In the genomic region with DNA sequence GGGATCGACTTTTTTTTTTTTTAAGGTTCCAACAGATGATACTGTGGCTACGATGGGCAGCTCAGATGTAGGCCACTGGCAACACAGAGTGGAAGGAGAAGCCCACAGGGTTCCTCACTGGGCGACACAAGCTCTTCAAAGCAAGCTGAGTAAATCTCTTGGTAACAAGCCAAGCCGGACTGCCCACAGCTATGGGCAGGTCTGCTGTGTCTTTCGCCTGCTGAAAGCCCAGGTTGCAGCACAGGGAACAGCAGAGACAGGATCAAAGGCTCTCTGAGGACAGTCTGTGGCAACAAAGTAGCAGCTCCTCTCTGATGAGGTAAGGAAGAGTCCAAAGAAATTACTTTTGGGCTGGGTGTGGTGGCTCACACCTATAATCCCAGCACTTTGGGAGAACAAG, we compare ENCODE assay signal across 20 cellular contexts.
DNase-seq lines count a peak whose midpoint lies in the region; ATAC-seq, FAIRE-seq and TF ChIP-seq lines count a peak whose summit lies in the region.
"Had no signal": no experiment of that assay in that cellular context is flagged by ENCODE, and none has a peak within 500 bp of the region (broad histone marks: within the 10 kb centered on the region; RNA-seq: fewer than 3 reads in every experiment).

No MANE protein-coding gene starts in this region.

- no peak overlapping the region for H3K27ac Mint-ChIP-seq in activated naive CD8-positive, alpha-beta T cell treated with anti-CD3 and anti-CD28 coated beads, Interleukin-2, amount 10 ng/mL, durations not matched to agents 7 days and 5 days
- no peak overlapping the region for H3K27ac Mint-ChIP-seq in activated naive CD8-positive, alpha-beta T cell treated with anti-CD3 and anti-CD28 coated beads for 36 hours
- no peak overlapping the region for H3K27ac Mint-ChIP-seq in naive thymus-derived CD4-positive, alpha-beta T cell
- H3K27ac Mint-ChIP-seq: activated T-helper 2 cell treated with anti-CD3 and anti-CD28 coated beads, Interferon-gamma antibody, Interleukin-2, Interleukin-4, amounts not matched to agents 10 μg/mL and 5 μg/mL and 100 μg/mL, durations not matched to agents 14 hours and 24 hours and 36 hours; endodermal cell had no signal

- no peaks in the 10 kb centered on the region for H3K9me3 Mint-ChIP-seq in activated naive CD8-positive, alpha-beta T cell treated with anti-CD3 and anti-CD28 coated beads, Interleukin-2, amount 10 ng/mL, durations not matched to agents 7 days and 5 days
- H3K9me3 Mint-ChIP-seq in activated naive CD8-positive, alpha-beta T cell treated with anti-CD3 and anti-CD28 coated beads for 36 hours = no peaks in the 10 kb centered on the region
- H3K9me3 Mint-ChIP-seq in naive thymus-derived CD4-positive, alpha-beta T cell = peaks cover 0 to 2% (median 0%) of the 10 kb centered on the region in 11 donors
- H3K9me3 Mint-ChIP-seq: activated T-helper 2 cell treated with anti-CD3 and anti-CD28 coated beads, Interferon-gamma antibody, Interleukin-2, Interleukin-4, amounts not matched to agents 10 μg/mL and 5 μg/mL and 100 μg/mL, durations not matched to agents 14 hours and 24 hours and 36 hours; brain; endodermal cell had no signal

- no peak for ATAC-seq in activated naive CD8-positive, alpha-beta T cell treated with anti-CD3 and anti-CD28 coated beads, Interleukin-2, amount 10 ng/mL, durations not matched to agents 7 days and 5 days (ENCODE audit: low read depth)
- ATAC-seq in naive thymus-derived CD4-positive, alpha-beta T cell = no peak
- ATAC-seq in HG02840 (IDR thresholded peaks at IDR 0.05; ENCODE audit: low FRiP score, unreplicated experiment) = no peak

- H3K4me3 Mint-ChIP-seq in activated naive CD8-positive, alpha-beta T cell treated with anti-CD3 and anti-CD28 coated beads, Interleukin-2, amount 10 ng/mL, durations not matched to agents 7 days and 5 days = peak overlapping the region; percentile 14
- no peak overlapping the region for H3K4me3 Mint-ChIP-seq in activated naive CD8-positive, alpha-beta T cell treated with anti-CD3 and anti-CD28 coated beads for 36 hours
- H3K4me3 Mint-ChIP-seq in naive thymus-derived CD4-positive, alpha-beta T cell = no peak overlapping the region
- H3K4me3 Mint-ChIP-seq: brain, endodermal cell had no signal

- no peak for DNase-seq in activated naive CD8-positive, alpha-beta T cell treated with anti-CD3 and anti-CD28 coated beads, Interleukin-2, amount 10 ng/mL, durations not matched to agents 7 days and 5 days
- DNase-seq in activated naive CD8-positive, alpha-beta T cell treated with anti-CD3 and anti-CD28 coated beads for 36 hours = no peak
- DNase-seq in mammary epithelial cell = peak; percentile 46
- no peak for DNase-seq in transverse colon
- DNase-seq in naive thymus-derived CD4-positive, alpha-beta T cell = no peak
- DNase-seq in urothelium cell line (ENCODE audit: low spot score) = no peak
- DNase-seq: activated CD4-positive, alpha-beta T cell treated with anti-CD3 and anti-CD28 coated beads, Interleukin-2, amount 50 U/mL, for 48 hours; DMS153; endodermal cell; NCI-H1048; NCI-H2107; NK-92 treated with Interleukin-12 subunit alpha and Interleukin-12 subunit beta, amount 100 ng/mL, for 24 hours; SIG-M5; stimulated activated CD4-positive, alpha-beta T cell treated with anti-CD3 and anti-CD28 coated beads, Interleukin-1b, Interleukin-23, amount 100 ng/mL, for 48 hours; uterus had no signal

- no TSS peak for BruUV-seq in mammary epithelial cell (replicated peaks; lab: Mats Ljungman, UMichigan)

- no peak for FAIRE-seq in urothelium cell line (lab: Jason Lieb, UNC)

- 26% methylated on average over 5 of the region's 5 CpGs for WGBS in mammary epithelial cell (ENCODE audit: low coverage, missing lambda C conversion rate)
- 40 to 71% methylated on average over 1 to 5 of the region's 5 CpGs for WGBS in transverse colon (ENCODE audit: low coverage in 1 of 2), 2 donors

- H4K20me1 ChIP-seq in mammary epithelial cell (ENCODE audit: insufficient read depth, low read length) = no peaks in the 10 kb centered on the region

- no peak overlapping the region for H3K9ac ChIP-seq in mammary epithelial cell (ENCODE audit: insufficient read depth, low read length)
- H3K9ac ChIP-seq in muscle layer of colon (ENCODE audit: low read length) = no peak overlapping the region

- H3K27ac ChIP-seq in mammary epithelial cell (ENCODE audit: insufficient read depth, low read depth, low read length) (no peak overlapping the region), muscle layer of colon (ENCODE audit: low read depth, low read length) (peak overlapping the region; percentile 25), transverse colon (peak overlapping the region; percentile 50 to 78 (median 72))
- no peak overlapping the region for H3K27ac ChIP-seq in naive thymus-derived CD4-positive, alpha-beta T cell (ENCODE audit: low read depth, low read length)

- peaks cover 6% of the 10 kb centered on the region for H3K27me3 Mint-ChIP-seq in activated naive CD8-positive, alpha-beta T cell treated with anti-CD3 and anti-CD28 coated beads, Interleukin-2, amount 10 ng/mL, durations not matched to agents 7 days and 5 days
- H3K27me3 Mint-ChIP-seq in activated naive CD8-positive, alpha-beta T cell treated with anti-CD3 and anti-CD28 coated beads for 36 hours = peaks cover 3% of the 10 kb centered on the region
- peaks cover 0 to 9% (median 3%) of the 10 kb centered on the region in 5 donors for H3K27me3 Mint-ChIP-seq in naive thymus-derived CD4-positive, alpha-beta T cell

- H3K79me2 ChIP-seq in mammary epithelial cell (ENCODE audit: insufficient read depth, low read length) = no peaks in the 10 kb centered on the region

- no peak for TF ChIP-seq EP300 in transverse colon (IDR thresholded peaks at IDR 0.05; ENCODE audit: low read depth)

- intact Hi-C loops in mammary epithelial cell (cut with micrococcal nuclease) (no loop called here), transverse colon (cut with DNase I; ENCODE audit: low total_unique reads) (no loop called here)
- intact Hi-C loops in naive thymus-derived CD4-positive, alpha-beta T cell (cut with micrococcal nuclease) = no loop called here

- no peaks in the 10 kb centered on the region for H3K9me3 ChIP-seq in mammary epithelial cell (replicated peaks; ENCODE audit: insufficient read depth, low read length)
- no peaks in the 10 kb centered on the region for H3K9me3 ChIP-seq in muscle layer of colon (ENCODE audit: low read length)
- no peaks in the 10 kb centered on the region for H3K9me3 ChIP-seq in transverse colon
- no peaks in the 10 kb centered on the region for H3K9me3 ChIP-seq in naive thymus-derived CD4-positive, alpha-beta T cell (ENCODE audit: control insufficient read depth in 2 of 3, low read length in 3 of 3)
- H3K9me3 ChIP-seq: prostate gland, uterus had no signal

- CTCF ChIA-PET in mammary epithelial cell (lab: Charles Lee; ENCODE audit: low non-redundant PET) = no interaction called here
- CTCF ChIA-PET in naive thymus-derived CD4-positive, alpha-beta T cell (lab: Charles Lee) = no interaction called here

- no peak overlapping the region for H2AFZ ChIP-seq in mammary epithelial cell (ENCODE audit: low read depth, low read length)

- POLR2A ChIA-PET in activated naive CD8-positive, alpha-beta T cell treated with anti-CD3 and anti-CD28 coated beads, Interleukin-2, amount 10 ng/mL, durations not matched to agents 7 days and 5 days (lab: Charles Lee) = no interaction called here
- POLR2A ChIA-PET in naive thymus-derived CD4-positive, alpha-beta T cell (lab: Charles Lee) = no interaction called here

- H3K4me2 ChIP-seq in mammary epithelial cell (ENCODE audit: insufficient read depth, low read depth, low read length) = no peak overlapping the region

- peaks cover 9% of the 10 kb centered on the region for H3K4me1 ChIP-seq in mammary epithelial cell (ENCODE audit: insufficient read depth, low read length)
- H3K4me1 ChIP-seq in muscle layer of colon (ENCODE audit: insufficient read depth, low read length) = peaks cover 75% of the 10 kb centered on the region
- H3K4me1 ChIP-seq in transverse colon = peaks cover 10 to 50% (median 26%) of the 10 kb centered on the region in 4 donors
- no peaks in the 10 kb centered on the region for H3K4me1 ChIP-seq in naive thymus-derived CD4-positive, alpha-beta T cell (ENCODE audit: control insufficient read depth in 2 of 2, insufficient read depth in 2 of 2, low read length in 2 of 2)
- H3K4me1 ChIP-seq: uterus had no signal

- H3K36me3 ChIP-seq in mammary epithelial cell (ENCODE audit: insufficient read depth, low read length) (peaks cover 2% of the 10 kb centered on the region), muscle layer of colon (ENCODE audit: insufficient read depth, low read length) (no peaks in the 10 kb centered on the region), transverse colon (no peaks in the 10 kb centered on the region)
- H3K36me3 ChIP-seq in naive thymus-derived CD4-positive, alpha-beta T cell (ENCODE audit: control insufficient read depth in 2 of 3, insufficient read depth in 3 of 3, low read length in 3 of 3) = no peaks in the 10 kb centered on the region
- H3K36me3 ChIP-seq: prostate gland, uterus had no signal

- in situ Hi-C loops in mammary epithelial cell (cut with MboI; ENCODE audit: low sequenced_read_pairs in 2 of 2) (no loop called here), transverse colon (cut with MboI; ENCODE audit: low pct_ligation_motif_present in 1 of 4, low pct_unique_long_range_greater_than_20kb in 1 of 4, low sequenced_read_pairs in 3 of 4) (no loop called here)

- no peak for TF ChIP-seq POLR2A in transverse colon (IDR thresholded peaks at IDR 0.05)

- no peak overlapping the region for H3K4me3 ChIP-seq in mammary epithelial cell (replicated peaks in 1 of 3; ENCODE audit: insufficient read depth in 1 of 3, low read depth in 2 of 3, low read length in 3 of 3)
- H3K4me3 ChIP-seq in muscle layer of colon (ENCODE audit: low read depth in 1 of 2, low read length in 2 of 2) = no peak overlapping the region
- H3K4me3 ChIP-seq in transverse colon = no peak overlapping the region
- H3K4me3 ChIP-seq in naive thymus-derived CD4-positive, alpha-beta T cell (ENCODE audit: low read length) = no peak overlapping the region
- H3K4me3 ChIP-seq: prostate gland, uterus had no signal

- dilution Hi-C loops in mammary epithelial cell (cut with HindIII; ENCODE audit: low sequenced_read_pairs) = no loop called here

- H3K4me1 Mint-ChIP-seq in activated naive CD8-positive, alpha-beta T cell treated with anti-CD3 and anti-CD28 coated beads, Interleukin-2, amount 10 ng/mL, durations not matched to agents 7 days and 5 days = peaks cover 15% of the 10 kb centered on the region
- H3K4me1 Mint-ChIP-seq in activated naive CD8-positive, alpha-beta T cell treated with anti-CD3 and anti-CD28 coated beads for 36 hours = peaks cover 5% of the 10 kb centered on the region
- peaks cover 0 to 2% (median 0%) of the 10 kb centered on the region in 7 donors for H3K4me1 Mint-ChIP-seq in naive thymus-derived CD4-positive, alpha-beta T cell

- TF ChIP-seq CTCF in mammary epithelial cell (conservative IDR thresholded peaks at IDR 0.05 in 1 of 2, IDR thresholded peaks at IDR 0.05 in 1 of 2; ENCODE audit: extremely low read depth in 1 of 2, insufficient read depth in 1 of 2, low read depth in 1 of 2, low read length in 2 of 2) = no peak
- no peak for TF ChIP-seq CTCF in transverse colon (IDR thresholded peaks at IDR 0.05)

- no peaks in the 10 kb centered on the region for H3K36me3 Mint-ChIP-seq in activated naive CD8-positive, alpha-beta T cell treated with anti-CD3 and anti-CD28 coated beads, Interleukin-2, amount 10 ng/mL, durations not matched to agents 7 days and 5 days
- no peaks in the 10 kb centered on the region for H3K36me3 Mint-ChIP-seq in activated naive CD8-positive, alpha-beta T cell treated with anti-CD3 and anti-CD28 coated beads for 36 hours
- H3K36me3 Mint-ChIP-seq in naive thymus-derived CD4-positive, alpha-beta T cell = no peaks in the 10 kb centered on the region
- H3K36me3 Mint-ChIP-seq: brain had no signal

- no peaks in the 10 kb centered on the region for H3K27me3 ChIP-seq in mammary epithelial cell (ENCODE audit: insufficient read depth, low read length)
- no peaks in the 10 kb centered on the region for H3K27me3 ChIP-seq in muscle layer of colon (ENCODE audit: control insufficient read depth in 1 of 2, insufficient read depth in 2 of 2, low read length in 2 of 2)
- no peaks in the 10 kb centered on the region for H3K27me3 ChIP-seq in transverse colon
- H3K27me3 ChIP-seq in naive thymus-derived CD4-positive, alpha-beta T cell (ENCODE audit: control insufficient read depth in 2 of 2, insufficient read depth in 2 of 2, low read length in 2 of 2) = no peaks in the 10 kb centered on the region
- H3K27me3 ChIP-seq: uterus had no signal

Comparison
In these comparisons a context has a peak if more than half of its experiments do, and no peak if none do; other contexts are left out.
1. H3K27ac ChIP-seq: peak in muscle layer of colon (single experiment) and transverse colon (4 of 4); none in mammary epithelial cell (single experiment) and naive thymus-derived CD4-positive, alpha-beta T cell (single experiment).